ENCODE assay signal across 11 cellular contexts in genomic region chr1:226603030-226603960, GRCh38. TPM values are rescaled to one million over a fixed set of nuclear protein-coding genes. Genes with fewer than 3 reads are reported as not detected.
DNase-seq lines count a peak whose midpoint lies in the region; ATAC-seq and TF ChIP-seq lines count a peak whose summit lies in the region.
"Had no signal": no experiment of that assay in that cellular context is flagged by ENCODE, and none has a peak within 500 bp of the region (broad histone marks: within the 10 kb centered on the region; RNA-seq: fewer than 3 reads in every experiment).

No MANE protein-coding gene starts in this region.

- no peak for TF ChIP-seq CTCF in gastrocnemius medialis (IDR thresholded peaks at IDR 0.05 in 4 of 5, conservative IDR thresholded peaks at IDR 0.05 in 1 of 5)

- in situ Hi-C loops in G401 (cut with HindIII; ENCODE audit: low sequenced_read_pairs) (loop anchor here (10.0 kb wide), 1 partner anchor 58 kb away; the partner anchor contains the start of gene STUM), gastrocnemius medialis (cut with MboI; ENCODE audit: low sequenced_read_pairs in 4 of 4) (loop anchor here in 1 of 4 donors (25.0 kb wide), 1 partner anchor 834 kb away; no protein-coding TSS in a partner anchor)

- no peaks in the 10 kb centered on the region for H3K9me3 ChIP-seq in gastrocnemius medialis

- H3K27ac ChIP-seq in angular gyrus (ENCODE audit: low read depth, low read length) (peak overlapping the region; percentile 20), gastrocnemius medialis (peak overlapping the region; percentile 62 to 73 (median 70))

- H3K4me1 ChIP-seq in gastrocnemius medialis, result peaks cover 6 to 7% of the 10 kb centered on the region in 2 donors

- H3K4me3 ChIP-seq in gastrocnemius medialis, result peak overlapping the region in 1 of 4 donors; percentile 17

- no peaks in the 10 kb centered on the region for H3K27me3 ChIP-seq in gastrocnemius medialis

- no peak for TF ChIP-seq POLR2A in gastrocnemius medialis (IDR thresholded peaks at IDR 0.05)

- intact Hi-C loops in cardiac septum (cut with DNase I), result no loop called here
- intact Hi-C loops in gastrocnemius medialis (cut with DNase I; ENCODE audit: low total_unique reads), result no loop called here

- ATAC-seq in gastrocnemius medialis (peak; percentile 41 to 51), GM21576 (IDR thresholded peaks at IDR 0.05; ENCODE audit: unreplicated experiment) (no peak)

- peak; percentile 95 for DNase-seq in G401 (ENCODE audit: low spot score)
- DNase-seq in cardiac septum (ENCODE audit: low spot score), result peak; percentile 76
- peak; percentile 39 to 65 for DNase-seq in gastrocnemius medialis
- no peak for DNase-seq in stimulated activated CD4-positive, alpha-beta T cell treated with anti-CD3 and anti-CD28 coated beads, Interleukin-12 subunit alpha, Interleukin-12 subunit beta, amount 100 ng/mL, for 4 hours
- no peak for DNase-seq in activated CD8-positive, alpha-beta memory T cell treated with anti-CD3 and anti-CD28 coated beads, Interleukin-2, amount 50 U/mL, for 48 hours
- DNase-seq in GOT3 (lab: John Stamatoyannopoulos, UW), result no peak
- DNase-seq: activated gamma-delta T cell treated with Interleukin-2 at 50 U/mL for 16 hours, naive B cell, OCI-M1 had no signal

- H3K36me3 ChIP-seq in gastrocnemius medialis, result no peaks in the 10 kb centered on the region

RNA-seq across cellular contexts. Expression of gene STUM, which starts 54.7 kb away (rescaled TPM):
- not detected in 2 replicates for total RNA-seq in G401 (2014; rRNA removed; shearing (Covaris generic))
- total RNA-seq in cardiac septum, result 0.78 TPM
- total RNA-seq in gastrocnemius medialis, result 1 to 10 TPM in 2 of 4 donors, under 1 TPM in 2; 0.92 to 1.9 (median 1.0) TPM

Comparison
In these comparisons a context has a peak if more than half of its experiments do, and no peak if none do; other contexts are left out.
1. DNase-seq: peak in G401 (single experiment), cardiac septum (single experiment) and gastrocnemius medialis (2 of 2); none in stimulated activated CD4-positive, alpha-beta T cell treated with anti-CD3 and anti-CD28 coated beads, Interleukin-12 subunit alpha, Interleukin-12 subunit beta, amount 100 ng/mL, for 4 hours (single experiment), activated CD8-positive, alpha-beta memory T cell treated with anti-CD3 and anti-CD28 coated beads, Interleukin-2, amount 50 U/mL, for 48 hours (single experiment) and GOT3 (single experiment).